1 cellular context compared by ENCODE assay signal in genomic region chr9:113582698-113583200, GRCh38.
TF ChIP-seq lines count a peak whose summit lies in the region.

No MANE protein-coding gene starts in this region.

TF ChIP-seq in GM12878, 131 proteins besides CTCF, POLR2A, EP300 and RAD21:
- peak; percentile 14; the same call in 1 of the 2 replicates for TF ChIP-seq TCF3 (IDR thresholded peaks at IDR 0.05; ENCODE audit: borderline replicate concordance, insufficient read depth, low read depth, low read length)
- TF ChIP-seq ZBTB40 (IDR thresholded peaks at IDR 0.05; ENCODE audit: borderline replicate concordance): no peak
- TF ChIP-seq TCF12 (IDR thresholded peaks at IDR 0.05; ENCODE audit: low read depth, low read length): peak; percentile 78
- TF ChIP-seq BACH1 (IDR thresholded peaks at IDR 0.05; ENCODE audit: borderline replicate concordance): no peak
